In genomic region chr14:75293920-75294648, GRCh38 we compare ENCODE assay signal across 8 cellular contexts. TPM values are rescaled to one million over a fixed set of nuclear protein-coding genes. Genes with fewer than 3 reads are reported as not detected.
DNase-seq lines count a peak whose midpoint lies in the region; ATAC-seq and TF ChIP-seq lines count a peak whose summit lies in the region.

No MANE protein-coding gene starts in this region.

- H3K9me3 Mint-ChIP-seq in activated B cell treated with CpG ODN at 0.5 μM for 24 hours: no peaks in the 10 kb centered on the region

- DNase-seq in AG08395 (ENCODE audit: low spot score) (peak; percentile 98), NCI-H345 (lab: John Stamatoyannopoulos, UW) (peak; percentile 94), activated B cell treated with CpG ODN at 0.5 μM for 24 hours (peak; percentile 96), cardiac fibroblast (ENCODE audit: low read depth in 2 of 2) (peak; percentile 97 to 99), inferior parietal cortex (ENCODE audit: extremely low spot score) (peak; percentile 88), spleen (peak; percentile 98)

- peak overlapping the region; percentile 60 to 97 (median 90) for H3K27ac ChIP-seq in spleen

- H3K36me3 Mint-ChIP-seq in activated B cell treated with CpG ODN at 0.5 μM for 24 hours (ENCODE audit: low read depth): no peaks in the 10 kb centered on the region

- POLR2A ChIA-PET in activated B cell treated with CpG ODN at 0.5 μM for 24 hours (lab: Charles Lee): interaction anchor here (0.5 to 2.8 kb wide), 14 partner anchors 10 to 352 kb away, joined by 3 to 11 read pairs (median 4); partner anchors contain the start of gene NEK9

- peaks cover 21% of the 10 kb centered on the region for H3K4me1 Mint-ChIP-seq in activated B cell treated with CpG ODN at 0.5 μM for 24 hours

- peaks cover 6% of the 10 kb centered on the region for H3K27me3 Mint-ChIP-seq in activated B cell treated with CpG ODN at 0.5 μM for 24 hours

- WGBS in spleen, 5 donors: 0 to 2% (median 1%) methylated on average over 24 to 59 of the region's 59 CpGs

- peak overlapping the region; percentile 95 for H3K4me3 Mint-ChIP-seq in activated B cell treated with CpG ODN at 0.5 μM for 24 hours

- H3K4me1 ChIP-seq in spleen: peaks cover 17 to 58% (median 36%) of the 10 kb centered on the region in 6 donors

- H3K36me3 ChIP-seq in spleen: no peaks in the 10 kb centered on the region

- peak overlapping the region; percentile 88 for H3K27ac Mint-ChIP-seq in activated B cell treated with CpG ODN at 0.5 μM for 24 hours

- ATAC-seq in GM19023 (IDR thresholded peaks at IDR 0.05; ENCODE audit: unreplicated experiment) (peak; percentile 94), HG03196 (IDR thresholded peaks at IDR 0.05; ENCODE audit: unreplicated experiment) (peak; percentile 94), activated B cell treated with CpG ODN at 0.5 μM for 24 hours (ENCODE audit: low read depth) (peak; percentile 85)

- H3K27me3 ChIP-seq in spleen (replicated peaks in 1 of 7): no peaks in the 10 kb centered on the region

- no peak for TF ChIP-seq POLR2A in spleen (IDR thresholded peaks at IDR 0.05)

- CTCF ChIA-PET in activated B cell treated with CpG ODN at 0.5 μM for 24 hours (lab: Charles Lee): interaction anchor here (0.7 to 3.5 kb wide), 10 partner anchors 10 to 167 kb away, joined by 3 to 19 read pairs (median 12); partner anchors contain the start of gene NEK9

- intact Hi-C loops in activated B cell treated with CpG ODN at 0.5 μM for 24 hours (cut with micrococcal nuclease): loop anchor here (1.0 to 10.0 kb wide), 6 partner anchors 16 to 989 kb away; partner anchors contain the start of genes ABCD4, FOS and TMED10
- intact Hi-C loops in spleen (cut with DNase I; ENCODE audit: low total_unique reads): loop anchor here (10.0 kb wide), 1 partner anchor 59 kb away; no protein-coding TSS in a partner anchor

- no peak for TF ChIP-seq CTCF in activated B cell treated with CpG ODN at 0.5 μM for 24 hours (IDR thresholded peaks at IDR 0.05)
- no peak for TF ChIP-seq CTCF in cardiac fibroblast (IDR thresholded peaks at IDR 0.05; ENCODE audit: low read depth, low read length)
- peak in 2 of 11 experiments; percentile 14 to 26 for TF ChIP-seq CTCF in spleen (IDR thresholded peaks at IDR 0.05 in 8 of 11, conservative IDR thresholded peaks at IDR 0.05 in 3 of 11)

- H3K4me3 ChIP-seq in cardiac fibroblast (replicated peaks in 1 of 2; ENCODE audit: low read depth in 2 of 2, low read length in 2 of 2) (peak overlapping the region; percentile 61 to 71), spleen (peak overlapping the region; percentile 38 to 83 (median 60))

- H3K9me3 ChIP-seq in spleen: no peaks in the 10 kb centered on the region

RNA-seq across cellular contexts. Expression of gene FOS, which starts 15.5 kb away (rescaled TPM):
- total RNA-seq in activated B cell treated with CpG ODN at 0.5 μM for 24 hours (27.1 and 37.8 TPM in 2 replicates), spleen (100 to 1,000 TPM in 5 of 7 donors, 10 to 100 TPM in 2; 46.0 to 414 (median 192) TPM)
- polyA plus RNA-seq in spleen: 10 to 100 TPM; 18.8 to 32.9 (median 20.2) TPM

Comparison
In these comparisons a context has a peak if more than half of its experiments do, and no peak if none do; other contexts are left out.
1. Peak in every context shown above with its lines: DNase-seq, ATAC-seq, H3K4me3 ChIP-seq and H3K27ac ChIP-seq.